In the genomic region with DNA sequence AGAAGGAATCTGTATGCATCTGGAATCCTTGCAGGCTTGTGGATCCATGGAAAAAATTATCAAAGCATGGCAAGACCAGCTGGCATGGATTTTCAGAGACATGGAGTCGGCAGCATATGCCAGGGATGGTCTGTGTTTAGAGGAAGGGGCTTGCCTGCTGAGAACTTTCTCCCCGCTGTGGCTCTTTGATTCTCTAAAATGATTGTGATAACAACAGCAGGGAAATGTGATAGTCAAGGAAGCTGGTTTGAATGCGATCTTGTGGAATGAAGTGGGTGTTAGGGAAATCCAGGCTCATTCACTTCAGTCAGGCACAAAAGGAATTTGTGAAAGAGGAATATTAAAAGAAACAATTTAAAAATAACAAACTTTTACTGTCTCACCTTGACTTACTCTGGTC, we compare ENCODE assay signal across 25 cellular contexts.
"Had no signal": no experiment of that assay in that cellular context is flagged by ENCODE, and none has a peak within 500 bp of the region (broad histone marks: within the 10 kb centered on the region; RNA-seq: fewer than 3 reads in every experiment).

No MANE protein-coding gene starts in this region.

- DNase-seq: activated CD4-positive, alpha-beta T cell treated with anti-CD3 and anti-CD28 coated beads, Interleukin-2, amount 10 ng/mL, durations not matched to agents 7 days and 5 days; activated CD4-positive, CD25-positive, alpha-beta regulatory T cell treated with anti-CD3 and anti-CD28 coated beads, Interleukin-2, amount 50 U/mL, for 72 hours; activated CD8-positive, alpha-beta T cell treated with anti-CD3 and anti-CD28 coated beads, Interleukin-2, amount 10 ng/mL, durations not matched to agents 7 days and 5 days; adrenal gland; dorsolateral prefrontal cortex; effector memory CD8-positive, alpha-beta T cell; hippocampal formation; islet precursor cell; left colon; lower lobe of right lung; natural killer cell; pancreas; psoas muscle; stimulated activated CD4-positive, alpha-beta T cell treated with anti-CD3 and anti-CD28 coated beads, Interleukin-12 subunit alpha, Interleukin-12 subunit beta, amount 100 ng/mL, for 4 hours; stimulated activated CD4-positive, alpha-beta T cell treated with anti-CD3 and anti-CD28 coated beads, Interleukin-4, amount 100 ng/mL, for 4 hours; stimulated activated naive CD8-positive, alpha-beta T cell treated with anti-CD3 and anti-CD28 coated beads, Interleukin-15, Interleukin-2, amounts not matched to agents 100 U/mL and 50 U/mL, for 24 hours; T-cell; tibial artery; WERI-Rb-1 had no signal

- FAIRE-seq: colon, frontal cortex, pancreas, TTC549 had no signal

- H3K4me1 ChIP-seq: adrenal gland, ascending aorta, esophagus muscularis mucosa, lower lobe of right lung, pancreas, psoas muscle, right atrium auricular region, tibial artery had no signal

- H3K27me3 ChIP-seq: adrenal gland, ascending aorta, dorsolateral prefrontal cortex, esophagus muscularis mucosa, pancreas, right atrium auricular region, tibial artery had no signal

- H3K36me3 ChIP-seq: adrenal gland, ascending aorta, esophagus muscularis mucosa, lower lobe of right lung, pancreas, right atrium auricular region, tibial artery, WERI-Rb-1 had no signal

- H3K27ac ChIP-seq: adrenal gland, ascending aorta, dorsolateral prefrontal cortex, esophagus muscularis mucosa, lower lobe of right lung, pancreas, psoas muscle, right atrium auricular region, tibial artery, WERI-Rb-1 had no signal

- H3K9me3 ChIP-seq: adrenal gland, ascending aorta, esophagus muscularis mucosa, lower lobe of right lung, pancreas, psoas muscle, right atrium auricular region, tibial artery had no signal

- H3K4me3 ChIP-seq: adrenal gland, ascending aorta, dorsolateral prefrontal cortex, esophagus muscularis mucosa, lower lobe of right lung, pancreas, psoas muscle, right atrium auricular region, tibial artery had no signal
